In genomic region chr6:28673800-28674671, GRCh38 we compare ENCODE assay signal across 9 cellular contexts.
DNase-seq lines count a peak whose midpoint lies in the region; ATAC-seq, FAIRE-seq and TF ChIP-seq lines count a peak whose summit lies in the region.
"Had no signal": no experiment of that assay in that cellular context is flagged by ENCODE, and none has a peak within 500 bp of the region (broad histone marks: within the 10 kb centered on the region; RNA-seq: fewer than 3 reads in every experiment).

No MANE protein-coding gene starts in this region.

- H3K4me2 ChIP-seq in HepG2 (ENCODE audit: low read depth, low read length): peak overlapping the region; percentile 91

- no peak for TF ChIP-seq CTCF in HepG2 (CRISPR knock-in tag; IDR thresholded peaks at IDR 0.05)

- H3K27me3 ChIP-seq in HepG2 (ENCODE audit: control insufficient read depth in 1 of 2, insufficient read depth in 2 of 2, low read length in 2 of 2): no peaks in the 10 kb centered on the region; a peak in 1 of 5 replicates

- H4K20me1 ChIP-seq in HepG2 (ENCODE audit: insufficient read depth, low read length): no peaks in the 10 kb centered on the region

- H3K9me3 Mint-ChIP-seq in stimulated activated effector memory CD8-positive, alpha-beta T cell treated with anti-CD3 and anti-CD28 coated beads, Interleukin-12 subunit alpha, Interleukin-12 subunit beta, amount 100 ng/mL, for 72 hours: no peaks in the 10 kb centered on the region

- FAIRE-seq in HepG2 (lab: Jason Lieb, UNC): peak; percentile 71

- no peaks in the 10 kb centered on the region for H3K9me3 ChIP-seq in HepG2 (ENCODE audit: low read length)
- H3K9me3 ChIP-seq: thoracic aorta had no signal

- peak overlapping the region; percentile 24; the same call in 1 of the 2 replicates for H3K9ac ChIP-seq in HepG2 (ENCODE audit: insufficient read depth, low read depth, low read length)

- peak overlapping the region; percentile 46 to 70 (median 57) for H3K4me3 ChIP-seq in HepG2 (replicated peaks in 1 of 3; ENCODE audit: insufficient read depth in 1 of 3, low read depth in 2 of 3, low read length in 3 of 3)
- H3K4me3 ChIP-seq: thoracic aorta had no signal

- CTCF ChIA-PET in HepG2 (lab: Yijun Ruan, JAX; ENCODE audit: low intra/inter-chr PET ratio, low total read pairs): no interaction called here

- H3K4me1 ChIP-seq in HepG2 (ENCODE audit: insufficient read depth, low read length): peaks cover 30% of the 10 kb centered on the region

- H3K79me2 ChIP-seq in HepG2 (ENCODE audit: insufficient read depth, low read length): no peaks in the 10 kb centered on the region

- in situ Hi-C loops in HepG2 (cut with HindIII; ENCODE audit: extremely low pct_ligation_motif_present, low pct_unique_long_range_greater_than_20kb): no loop called here

- TF ChIP-seq POLR2A in HepG2 (IDR thresholded peaks at IDR 0.05; ENCODE audit: insufficient read depth in 1 of 2, low read depth in 2 of 2, low read length in 2 of 2): no peak

- POLR2A ChIA-PET in HepG2 (lab: Yijun Ruan, JAX): no interaction called here

- TF ChIP-seq RAD21 in HepG2 (CRISPR knock-in tag; IDR thresholded peaks at IDR 0.05): no peak

- no peak for TF ChIP-seq EP300 in HepG2 (IDR thresholded peaks at IDR 0.05; ENCODE audit: low read depth in 2 of 2, low read length in 2 of 2)
- no peak for TF ChIP-seq EP300 in HepG2 (CRISPR knock-in tag; IDR thresholded peaks at IDR 0.05; ENCODE audit: borderline replicate concordance)

- H3K36me3 ChIP-seq in HepG2 (replicated peaks in 1 of 2; ENCODE audit: control insufficient read depth in 1 of 2, insufficient read depth in 2 of 2, low read length in 2 of 2): no peaks in the 10 kb centered on the region
- H3K36me3 ChIP-seq: thoracic aorta had no signal

- ATAC-seq in HepG2 (peak; percentile 86), HG03095 (IDR thresholded peaks at IDR 0.05; ENCODE audit: unreplicated experiment) (no peak), HG03025 (IDR thresholded peaks at IDR 0.05; ENCODE audit: low FRiP score, unreplicated experiment) (no peak)
- peak; percentile 60 for ATAC-seq in stimulated activated effector memory CD8-positive, alpha-beta T cell treated with anti-CD3 and anti-CD28 coated beads, Interleukin-12 subunit alpha, Interleukin-12 subunit beta, amount 100 ng/mL, for 72 hours

- intact Hi-C loops in HepG2 (cut with micrococcal nuclease; ENCODE audit: unreplicated experiment): loop anchor here (1.0 to 2.0 kb wide), 2 partner anchors 15 to 30 kb away; no protein-coding TSS in a partner anchor

- 1% methylated on average over 44 of the region's 44 CpGs for WGBS in HepG2 (ENCODE audit: low lambda C conversion rate)

- no TSS peak for BruUV-seq in HepG2 (replicated peaks; lab: Mats Ljungman, UMichigan)

- peak overlapping the region; percentile 88 for H2AFZ ChIP-seq in HepG2 (ENCODE audit: low read length)

- H3K27ac ChIP-seq in HepG2 (ENCODE audit: extremely low read length, insufficient read depth, low read length): no peak overlapping the region
- H3K27ac ChIP-seq: thoracic aorta had no signal

- peak overlapping the region; percentile 59 for H3K4me3 Mint-ChIP-seq in stimulated activated effector memory CD8-positive, alpha-beta T cell treated with anti-CD3 and anti-CD28 coated beads, Interleukin-12 subunit alpha, Interleukin-12 subunit beta, amount 100 ng/mL, for 72 hours

- DNase-seq in COLO829 (ENCODE audit: low spot score) (peak; percentile 64), HPDE6-E6E7 (ENCODE audit: extremely low spot score) (peak; percentile 67), RKO (ENCODE audit: low spot score) (peak; percentile 74), astrocyte of the hippocampus (ENCODE audit: low read depth, low spot score) (peak; percentile 79), HepG2 (ENCODE audit: low spot score) (peak; percentile 75)
- peak; percentile 17 to 75 for DNase-seq in stimulated activated effector memory CD8-positive, alpha-beta T cell treated with anti-CD3 and anti-CD28 coated beads, Interleukin-12 subunit alpha, Interleukin-12 subunit beta, amount 100 ng/mL, for 72 hours (ENCODE audit: low spot score in 2 of 2)

- peaks cover 8% of the 10 kb centered on the region for H3K36me3 Mint-ChIP-seq in stimulated activated effector memory CD8-positive, alpha-beta T cell treated with anti-CD3 and anti-CD28 coated beads, Interleukin-12 subunit alpha, Interleukin-12 subunit beta, amount 100 ng/mL, for 72 hours

- H3K27ac Mint-ChIP-seq in stimulated activated effector memory CD8-positive, alpha-beta T cell treated with anti-CD3 and anti-CD28 coated beads, Interleukin-12 subunit alpha, Interleukin-12 subunit beta, amount 100 ng/mL, for 72 hours: peak overlapping the region; percentile 84

- peaks cover 14% of the 10 kb centered on the region for H3K4me1 Mint-ChIP-seq in stimulated activated effector memory CD8-positive, alpha-beta T cell treated with anti-CD3 and anti-CD28 coated beads, Interleukin-12 subunit alpha, Interleukin-12 subunit beta, amount 100 ng/mL, for 72 hours

TF ChIP-seq in HepG2, 621 proteins besides CTCF, POLR2A, EP300 and RAD21 (continues in another document):
- TF ChIP-seq ISL2 (CRISPR knock-in tag; IDR thresholded peaks at IDR 0.05) (peak; percentile 41; the same call in 1 of the 2 replicates), ZNF296 (CRISPR knock-in tag; conservative IDR thresholded peaks at IDR 0.05) (no peak), MYNN (CRISPR knock-in tag; IDR thresholded peaks at IDR 0.05; ENCODE audit: low read depth) (no peak), ZNF343 (CRISPR knock-in tag; IDR thresholded peaks at IDR 0.05) (no peak), ZBTB20 (CRISPR knock-in tag; IDR thresholded peaks at IDR 0.05; ENCODE audit: borderline replicate concordance, low read depth) (0 out of 2 replicates have a peak, but pooled peaks have one; percentile 52), ZNF746 (CRISPR knock-in tag; IDR thresholded peaks at IDR 0.05) (no peak), ZNF577 (CRISPR knock-in tag; IDR thresholded peaks at IDR 0.05; ENCODE audit: borderline replicate concordance, low read depth) (no peak), ZNF816 (CRISPR knock-in tag; IDR thresholded peaks at IDR 0.05; ENCODE audit: borderline replicate concordance) (peak; percentile 6; the same call in 1 of the 2 replicates), ZKSCAN1 (IDR thresholded peaks at IDR 0.05; ENCODE audit: low read length) (no peak), ONECUT2 (CRISPR knock-in tag; IDR thresholded peaks at IDR 0.05) (no peak), ZNF773 (CRISPR knock-in tag; IDR thresholded peaks at IDR 0.05; ENCODE audit: borderline replicate concordance) (no peak), ZNF530 (CRISPR knock-in tag; IDR thresholded peaks at IDR 0.05; ENCODE audit: low read depth) (no peak), CENPT (CRISPR knock-in tag; IDR thresholded peaks at IDR 0.05; ENCODE audit: low read depth) (no peak), FOXM1 (CRISPR knock-in tag; IDR thresholded peaks at IDR 0.05) (no peak), ZNF17 (CRISPR knock-in tag; IDR thresholded peaks at IDR 0.05) (no peak), FOXK2 (IDR thresholded peaks at IDR 0.05) (no peak), ZNF451 (CRISPR knock-in tag; IDR thresholded peaks at IDR 0.05) (no peak), FOXA3 (CRISPR knock-in tag; IDR thresholded peaks at IDR 0.05) (peak; percentile 51), PITX1 (CRISPR knock-in tag; IDR thresholded peaks at IDR 0.05) (peak; percentile 43; the same call in 1 of the 2 replicates), ARID2 (CRISPR knock-in tag; IDR thresholded peaks at IDR 0.05; ENCODE audit: borderline replicate concordance) (no peak)
- TF ChIP-seq, protein P1, sequence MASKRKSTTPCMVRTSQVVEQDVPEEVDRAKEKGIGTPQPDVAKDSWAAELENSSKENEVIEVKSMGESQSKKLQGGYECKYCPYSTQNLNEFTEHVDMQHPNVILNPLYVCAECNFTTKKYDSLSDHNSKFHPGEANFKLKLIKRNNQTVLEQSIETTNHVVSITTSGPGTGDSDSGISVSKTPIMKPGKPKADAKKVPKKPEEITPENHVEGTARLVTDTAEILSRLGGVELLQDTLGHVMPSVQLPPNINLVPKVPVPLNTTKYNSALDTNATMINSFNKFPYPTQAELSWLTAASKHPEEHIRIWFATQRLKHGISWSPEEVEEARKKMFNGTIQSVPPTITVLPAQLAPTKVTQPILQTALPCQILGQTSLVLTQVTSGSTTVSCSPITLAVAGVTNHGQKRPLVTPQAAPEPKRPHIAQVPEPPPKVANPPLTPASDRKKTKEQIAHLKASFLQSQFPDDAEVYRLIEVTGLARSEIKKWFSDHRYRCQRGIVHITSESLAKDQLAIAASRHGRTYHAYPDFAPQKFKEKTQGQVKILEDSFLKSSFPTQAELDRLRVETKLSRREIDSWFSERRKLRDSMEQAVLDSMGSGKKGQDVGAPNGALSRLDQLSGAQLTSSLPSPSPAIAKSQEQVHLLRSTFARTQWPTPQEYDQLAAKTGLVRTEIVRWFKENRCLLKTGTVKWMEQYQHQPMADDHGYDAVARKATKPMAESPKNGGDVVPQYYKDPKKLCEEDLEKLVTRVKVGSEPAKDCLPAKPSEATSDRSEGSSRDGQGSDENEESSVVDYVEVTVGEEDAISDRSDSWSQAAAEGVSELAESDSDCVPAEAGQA (IDR thresholded peaks at IDR 0.05; ENCODE audit: low read depth): no peak
- TF ChIP-seq, protein P1 (CRISPR knock-in tag; IDR thresholded peaks at IDR 0.05; ENCODE audit: borderline replicate concordance): no peak; the same call in 1 of the 2 replicates

Comparison
In these comparisons a context has a peak if more than half of its experiments do, and no peak if none do; other contexts are left out.
1. ATAC-seq: peak in HepG2 (single experiment) and stimulated activated effector memory CD8-positive, alpha-beta T cell treated with anti-CD3 and anti-CD28 coated beads, Interleukin-12 subunit alpha, Interleukin-12 subunit beta, amount 100 ng/mL, for 72 hours (single experiment); none in HG03095 (single experiment) and HG03025 (single experiment).
2. Peak in every context shown above with its lines, with median percentiles within 50 percentile points of each other: DNase-seq.